ENCODE assay signal across 8 cellular contexts in genomic region chr5:37005946-37006540, GRCh38.
DNase-seq lines count a peak whose midpoint lies in the region; ATAC-seq, FAIRE-seq and TF ChIP-seq lines count a peak whose summit lies in the region.

No MANE protein-coding gene starts in this region.

- FAIRE-seq in A204.1 (lab: Jason Lieb, UNC), result peak; percentile 94

- no peaks in the 10 kb centered on the region for H3K79me2 ChIP-seq in neural cell (replicated peaks; ENCODE audit: insufficient read depth, low read length)

- no peak overlapping the region for H2AFZ ChIP-seq in neural cell (ENCODE audit: low read depth, low read length)

- H3K27me3 ChIP-seq in GM06990 (replicated peaks; ENCODE audit: control insufficient read depth, insufficient read depth, low read length) (no peaks in the 10 kb centered on the region), neural cell (ENCODE audit: insufficient read depth, low read depth, low read length) (no peaks in the 10 kb centered on the region)

- no peaks in the 10 kb centered on the region for H3K9me2 ChIP-seq in neural cell (ENCODE audit: insufficient read depth, low read length)

- no peak for ATAC-seq in GM21447 (IDR thresholded peaks at IDR 0.05; ENCODE audit: unreplicated experiment)

- no peaks in the 10 kb centered on the region for H3F3A ChIP-seq in neural cell (ENCODE audit: insufficient read depth, low read length, poor library complexity, severe bottlenecking)

- TF ChIP-seq EP300 in neural cell (conservative IDR thresholded peaks at IDR 0.05; ENCODE audit: poor library complexity, severe bottlenecking), result no peak

- H3K9me3 ChIP-seq in neural cell (ENCODE audit: low read length), result no peaks in the 10 kb centered on the region

- H3K27ac ChIP-seq in coronary artery, result no peak overlapping the region
- no peak overlapping the region for H3K27ac ChIP-seq in neural cell (ENCODE audit: low read length)

- H4K20me1 ChIP-seq in neural cell (ENCODE audit: insufficient read depth), result no peaks in the 10 kb centered on the region

- no peak for DNase-seq in GM06990 (ENCODE audit: extremely low read depth, insufficient read length)
- DNase-seq in NCI-H460 (ENCODE audit: extremely low read depth, low read depth), result peak; percentile 14
- no peak for DNase-seq in coronary artery (ENCODE audit: low spot score)
- DNase-seq in activated CD4-positive, CD25-positive, alpha-beta regulatory T cell (lab: John Stamatoyannopoulos, UW), result no peak
- DNase-seq in C1 segment of cervical spinal cord (lab: John Stamatoyannopoulos, UW), result no peak

- TF ChIP-seq RAD21 in neural cell (conservative IDR thresholded peaks at IDR 0.05), result peak; percentile 77

- no peak overlapping the region for H3K4me2 ChIP-seq in neural cell (ENCODE audit: low read length)

- H3K4me3 ChIP-seq in GM06990 (replicated peaks; ENCODE audit: low read depth, low read length) (no peak overlapping the region), coronary artery (no peak overlapping the region), neural cell (ENCODE audit: low read length) (no peak overlapping the region)

- no peak overlapping the region for H3K9ac ChIP-seq in neural cell (ENCODE audit: low read length)

- TF ChIP-seq CTCF in GM06990 (IDR thresholded peaks at IDR 0.05; ENCODE audit: insufficient read depth, low read length, poor library complexity, severe bottlenecking), result peak; percentile 63
- peak; percentile 19 for TF ChIP-seq CTCF in coronary artery (IDR thresholded peaks at IDR 0.05)
- TF ChIP-seq CTCF in neural cell (IDR thresholded peaks at IDR 0.05; ENCODE audit: poor library complexity, severe bottlenecking), result peak; percentile 75

- H3K36me3 ChIP-seq in GM06990 (ENCODE audit: control insufficient read depth, insufficient read depth, low read length), result peaks cover 4% of the 10 kb centered on the region
- H3K36me3 ChIP-seq in neural cell (ENCODE audit: insufficient read depth, low read length), result no peaks in the 10 kb centered on the region

TF ChIP-seq in neural cell, 6 proteins besides CTCF, POLR2A, EP300 and RAD21:
- no peak for TF ChIP-seq POLR2AphosphoS5 (IDR thresholded peaks at IDR 0.05)
- TF ChIP-seq SMC3 (conservative IDR thresholded peaks at IDR 0.05; ENCODE audit: poor library complexity), result peak; percentile 74
- TF ChIP-seq TAF1 (IDR thresholded peaks at IDR 0.05; ENCODE audit: low read depth), result no peak
- TF ChIP-seq EZH2 (IDR thresholded peaks at IDR 0.05; ENCODE audit: borderline replicate concordance, insufficient read depth, low read length, poor library complexity, severe bottlenecking), result no peak
- no peak for TF ChIP-seq REST (IDR thresholded peaks at IDR 0.05; ENCODE audit: borderline replicate concordance)
- no peak for TF ChIP-seq MXI1 (conservative IDR thresholded peaks at IDR 0.05; ENCODE audit: poor library complexity, severe bottlenecking)

Comparison
In these comparisons a context has a peak if more than half of its experiments do, and no peak if none do; other contexts are left out.
1. CTCF ChIP-seq: peak in every context shown above with its lines; median percentile 75 in neural cell; 63 in GM06990; 19 in coronary artery.